Comparison of ENCODE assay signal across 8 cellular contexts in the genomic region with DNA sequence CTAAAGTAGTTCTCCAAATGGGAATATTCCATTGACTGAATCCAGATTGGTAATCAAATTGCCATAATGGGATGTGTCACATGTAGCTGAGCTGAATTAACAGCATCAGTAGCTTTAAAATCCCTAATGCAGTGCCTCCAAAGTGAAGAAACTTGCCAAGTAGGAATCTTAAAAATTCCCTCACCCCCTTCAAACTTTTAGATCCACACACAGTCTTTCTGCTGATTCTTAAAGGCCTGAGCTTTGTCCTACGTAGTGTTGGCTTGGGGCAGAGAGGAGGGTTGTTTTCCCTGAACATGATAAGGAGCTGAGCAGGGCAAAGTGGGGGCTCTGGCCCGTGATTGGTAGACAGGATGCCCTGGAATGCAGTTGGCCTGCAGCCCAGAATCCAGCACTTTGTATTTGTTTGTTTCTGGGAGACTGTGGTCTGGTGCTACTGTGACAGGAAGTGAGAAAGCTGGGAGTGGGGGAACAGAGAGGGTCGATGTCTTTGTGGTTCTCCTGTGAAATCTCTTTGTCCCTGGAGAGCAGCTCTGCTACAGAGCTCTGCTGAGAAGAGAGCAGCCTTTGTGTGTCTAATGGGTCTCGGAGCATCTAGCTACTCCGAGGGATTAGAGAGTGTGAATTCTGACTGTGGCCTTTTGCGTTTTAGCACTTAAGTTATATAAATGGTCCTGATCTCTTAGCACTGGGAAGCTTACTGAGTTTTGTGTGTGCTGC. TPM values are rescaled to one million over a fixed set of nuclear protein-coding genes. Genes with fewer than 3 reads are reported as not detected.
DNase-seq lines count a peak whose midpoint lies in the region; ATAC-seq and TF ChIP-seq lines count a peak whose summit lies in the region.

No MANE protein-coding gene starts in this region.

- no peaks in the 10 kb centered on the region for H3K9me3 ChIP-seq in fibroblast of lung (ENCODE audit: control insufficient read depth, insufficient read depth, low read depth, low read length)

- peaks cover 38 to 56% (median 56%) of the 10 kb centered on the region in 3 donors for H3K4me1 Mint-ChIP-seq in naive B cell

- no peak overlapping the region for H2AFZ ChIP-seq in fibroblast of lung (ENCODE audit: low read length)

- peak overlapping the region in 5 of 6 donors; percentile 15 to 95 (median 26) for H3K27ac Mint-ChIP-seq in naive B cell

- no peaks in the 10 kb centered on the region for H3K27me3 ChIP-seq in fibroblast of lung (ENCODE audit: control insufficient read depth, insufficient read depth, low read length)

- H3K4me1 ChIP-seq in fibroblast of lung (ENCODE audit: control insufficient read depth, extremely low read depth, insufficient read depth, low read length) = peaks cover 31% of the 10 kb centered on the region

- peak overlapping the region; percentile 74 for H3K4me2 ChIP-seq in fibroblast of lung (ENCODE audit: extremely low read depth, insufficient read depth, low read length)

- in situ Hi-C loops in SK-MEL-5 (cut with HindIII; ENCODE audit: low pct_unique_long_range_greater_than_20kb, low sequenced_read_pairs) = no loop called here

- peak overlapping the region; percentile 63 for H3K27ac ChIP-seq in fibroblast of lung (ENCODE audit: insufficient read depth, low read length)

- no peak for TF ChIP-seq CTCF in fibroblast of lung (conservative IDR thresholded peaks at IDR 0.05 in 1 of 2, IDR thresholded peaks at IDR 0.05 in 1 of 2; ENCODE audit: low read depth in 1 of 2, low read length in 2 of 2)

- peaks cover 88% of the 10 kb centered on the region for H3K79me2 ChIP-seq in fibroblast of lung (ENCODE audit: control insufficient read depth, insufficient read depth, low read length)

- no peaks in the 10 kb centered on the region for H3K27me3 Mint-ChIP-seq in naive B cell

- H3K9me3 Mint-ChIP-seq in naive B cell = peaks cover 0 to 1% (median 0%) of the 10 kb centered on the region in 7 donors

- peak overlapping the region; percentile 22 for H3K9ac ChIP-seq in fibroblast of lung (ENCODE audit: insufficient read depth, low read length)

- H3K4me3 Mint-ChIP-seq in naive B cell = peak overlapping the region in 1 of 8 donors; percentile 13

- ATAC-seq in naive B cell (ENCODE audit: low read depth in 2 of 2) (no peak), HG02840 (IDR thresholded peaks at IDR 0.05; ENCODE audit: low FRiP score, unreplicated experiment) (no peak), HG03175 (IDR thresholded peaks at IDR 0.05; ENCODE audit: unreplicated experiment) (no peak)

- peak overlapping the region in 3 of 4 experiments; percentile 2 to 56 (median 48) for H3K4me3 ChIP-seq in fibroblast of lung (replicated peaks in 1 of 4; ENCODE audit: control extremely low read depth in 1 of 4, insufficient read depth in 1 of 4, low read depth in 3 of 4, low read length in 4 of 4)

- peaks cover 1% of the 10 kb centered on the region for H3K36me3 ChIP-seq in fibroblast of lung (ENCODE audit: control insufficient read depth, insufficient read depth, low read length)

- H3K36me3 Mint-ChIP-seq in naive B cell = no peaks in the 10 kb centered on the region

- DNase-seq in NCI-H146 (lab: John Stamatoyannopoulos, UW) (peak; percentile 30), NCI-H146 treated with DMSO at 0.1 percent for 48 hours (lab: John Stamatoyannopoulos, UW; ENCODE audit: unreplicated experiment) (no peak), SK-MEL-5 (ENCODE audit: low read depth, low spot score) (peak; percentile 99), fibroblast of lung (ENCODE audit: low read depth in 2 of 2) (peak; percentile 96 to 99), naive B cell (no peak)
- no peak for DNase-seq in central memory CD4-positive, alpha-beta T cell

- H4K20me1 ChIP-seq in fibroblast of lung (ENCODE audit: control insufficient read depth, extremely low read depth, insufficient read depth, low read length) = peaks cover 1% of the 10 kb centered on the region

RNA-seq across cellular contexts. Expression of gene CTNND1, which starts 16.9 kb away (rescaled TPM):
- total RNA-seq in SK-MEL-5 (2014; rRNA removed; shearing (Covaris generic)) = 51.6 and 53.8 TPM in 2 replicates
- 52.1 and 65.9 TPM in 2 replicates for polyA plus RNA-seq in SK-MEL-5 (2015; cell fraction: cytosol; rRNA removed)
- polyA plus RNA-seq in SK-MEL-5 (2015; cell fraction: nucleus; rRNA removed) = 50.1 and 69.1 TPM in 2 replicates
- total RNA-seq in fibroblast of lung = 71.7 and 103 TPM in 2 replicates
- 113 and 190 TPM in 2 replicates for polyA plus RNA-seq in fibroblast of lung
- 82.9 and 133 TPM in 2 replicates for polyA plus RNA-seq in fibroblast of lung (2012)
- 553 and 835 TPM in 2 replicates for polyA minus RNA-seq in fibroblast of lung (ENCODE audit: low replicate concordance)
- polyA plus RNA-seq in naive B cell (ENCODE audit: low read depth in 6 of 6) = 1 to 10 TPM in 5 of 6 donors, under 1 TPM in 1; 0.28 to 9.5 (median 7.8) TPM

RNA-seq across cellular contexts. Expression of gene BTBD18, which starts 26.9 kb away (rescaled TPM):
- not detected in 2 replicates for total RNA-seq in SK-MEL-5 (2014; rRNA removed; shearing (Covaris generic))
- polyA plus RNA-seq in SK-MEL-5 (2015; cell fraction: cytosol; rRNA removed) = not detected in 2 replicates
- polyA plus RNA-seq in SK-MEL-5 (2015; cell fraction: nucleus; rRNA removed) = not detected in 2 replicates
- not detected in 2 replicates for total RNA-seq in fibroblast of lung
- not detected in 2 replicates for polyA plus RNA-seq in fibroblast of lung
- 0.05 TPM in 1 of 2 replicates, not detected in the other for polyA plus RNA-seq in fibroblast of lung (2012)
- polyA minus RNA-seq in fibroblast of lung (ENCODE audit: low replicate concordance) = not detected in 2 replicates
- 1 to 10 TPM in 3 of 6 donors, under 1 TPM in 2, not detected in 1; 0.47 to 1.6 (median 1.4) TPM for polyA plus RNA-seq in naive B cell (ENCODE audit: low read depth in 6 of 6)

RNA-seq across cellular contexts. Expression of gene SELENOH, which starts 37.2 kb away (rescaled TPM):
- total RNA-seq in SK-MEL-5 (2014; rRNA removed; shearing (Covaris generic)) = 171 and 183 TPM in 2 replicates
- polyA plus RNA-seq in SK-MEL-5 (2015; cell fraction: cytosol; rRNA removed) = 123 and 174 TPM in 2 replicates
- 52.2 and 82.9 TPM in 2 replicates for polyA plus RNA-seq in SK-MEL-5 (2015; cell fraction: nucleus; rRNA removed)
- 93.0 and 99.1 TPM in 2 replicates for total RNA-seq in fibroblast of lung
- polyA plus RNA-seq in fibroblast of lung (69.6 and 73.3 TPM in 2 replicates), naive B cell (ENCODE audit: low read depth in 6 of 6) (100 to 1,000 TPM; 299 to 401 (median 350) TPM)
- 133 and 173 TPM in 2 replicates for polyA plus RNA-seq in fibroblast of lung (2012)
- 3.7 and 6.8 TPM in 2 replicates for polyA minus RNA-seq in fibroblast of lung (ENCODE audit: low replicate concordance)

Comparison
In these comparisons a context has a peak if more than half of its experiments do, and no peak if none do; other contexts are left out.
1. DNase-seq: peak in NCI-H146 (single experiment), SK-MEL-5 (single experiment) and fibroblast of lung (2 of 2); none in NCI-H146 treated with DMSO at 0.1 percent for 48 hours (single experiment), naive B cell (single experiment) and central memory CD4-positive, alpha-beta T cell (single experiment).